ENCODE assay signal across 10 cellular contexts in genomic region chr4:169341490-169341889, GRCh38.
DNase-seq lines count a peak whose midpoint lies in the region; ATAC-seq and TF ChIP-seq lines count a peak whose summit lies in the region.
"Had no signal": no experiment of that assay in that cellular context is flagged by ENCODE, and none has a peak within 500 bp of the region (broad histone marks: within the 10 kb centered on the region; RNA-seq: fewer than 3 reads in every experiment).

No MANE protein-coding gene starts in this region.

- intact Hi-C loops in dorsolateral prefrontal cortex (cut with DNase I): no loop called here

- H3K4me3 ChIP-seq in GM12864 (ENCODE audit: low read depth, low read length): no peak overlapping the region
- no peak overlapping the region for H3K4me3 ChIP-seq in dorsolateral prefrontal cortex
- no peak overlapping the region for H3K4me3 ChIP-seq in Karpas-422 (ENCODE audit: low read length)

- H2AFZ ChIP-seq in Karpas-422 (ENCODE audit: low read length): no peak overlapping the region

- H3K27ac ChIP-seq in dorsolateral prefrontal cortex (peak overlapping the region in 52 of 59 donors; percentile 6 to 96 (median 74)), Karpas-422 (ENCODE audit: low read length) (no peak overlapping the region)

- H3K9me3 ChIP-seq in Karpas-422 (ENCODE audit: low read length): no peaks in the 10 kb centered on the region

- H3K36me3 ChIP-seq in Karpas-422 (ENCODE audit: insufficient read depth, low read length): no peaks in the 10 kb centered on the region

- H3K9ac ChIP-seq in Karpas-422 (ENCODE audit: low read length): no peak overlapping the region

- no peaks in the 10 kb centered on the region for H3K27me3 ChIP-seq in dorsolateral prefrontal cortex
- no peaks in the 10 kb centered on the region for H3K27me3 ChIP-seq in Karpas-422 (ENCODE audit: low read length)

- no peaks in the 10 kb centered on the region for H4K20me1 ChIP-seq in Karpas-422 (ENCODE audit: insufficient read depth, low read depth, low read length)

- DNase-seq in GM12864 (ENCODE audit: low read depth) (peak; percentile 10), dorsolateral prefrontal cortex (no peak), activated T-cell treated with anti-CD3 and anti-CD28 coated beads for 4 hours (no peak), SKM-1 (lab: John Stamatoyannopoulos, UW; ENCODE audit: unreplicated experiment) (no peak), Karpas-422 (no peak), globus pallidus (ENCODE audit: low spot score) (no peak)
- DNase-seq: KG1 had no signal

- no peak for TF ChIP-seq CTCF in GM12864 (IDR thresholded peaks at IDR 0.05; ENCODE audit: low read depth, low read length, missing control alignments)
- TF ChIP-seq CTCF in dorsolateral prefrontal cortex (IDR thresholded peaks at IDR 0.05 in 54 of 56, conservative IDR thresholded peaks at IDR 0.05 in 2 of 56; ENCODE audit: low read depth in 1 of 56, partially characterized antibody in 56 of 56): no peak

- H3K79me2 ChIP-seq in Karpas-422 (ENCODE audit: low read length): no peaks in the 10 kb centered on the region

- H3K9me2 ChIP-seq in Karpas-422 (replicated peaks; ENCODE audit: insufficient read depth, low read length): no peaks in the 10 kb centered on the region

- peak; percentile 65 for ATAC-seq in GM21447 (IDR thresholded peaks at IDR 0.05; ENCODE audit: unreplicated experiment)
- peak; percentile 43 for ATAC-seq in HG03103 (IDR thresholded peaks at IDR 0.05; ENCODE audit: low read depth, unreplicated experiment)
- ATAC-seq: Panc1 had no signal

- H3K4me1 ChIP-seq in Karpas-422 (ENCODE audit: low read length): no peaks in the 10 kb centered on the region

- no peak overlapping the region for H3K4me2 ChIP-seq in Karpas-422 (ENCODE audit: low read depth, low read length, poor library complexity, severe bottlenecking)
